9 cellular contexts compared by ENCODE assay signal in genomic region chr12:89384050-89384749, GRCh38. TPM values are rescaled to one million over a fixed set of nuclear protein-coding genes. Genes with fewer than 3 reads are reported as not detected.
DNase-seq lines count a peak whose midpoint lies in the region; ATAC-seq and TF ChIP-seq lines count a peak whose summit lies in the region.
"Had no signal": no experiment of that assay in that cellular context is flagged by ENCODE, and none has a peak within 500 bp of the region (broad histone marks: within the 10 kb centered on the region; RNA-seq: fewer than 3 reads in every experiment).

No MANE protein-coding gene starts in this region.

- H3K36me3 Mint-ChIP-seq in endothelial cell (ENCODE audit: low read depth, unreplicated experiment) = no peaks in the 10 kb centered on the region
- H3K36me3 Mint-ChIP-seq: activated naive CD8-positive, alpha-beta T cell had no signal

- H3K4me3 Mint-ChIP-seq in endothelial cell (ENCODE audit: unreplicated experiment) = no peak overlapping the region
- H3K4me3 Mint-ChIP-seq: activated naive CD8-positive, alpha-beta T cell had no signal

- H3K9me3 ChIP-seq in muscle layer of duodenum (ENCODE audit: control insufficient read depth in 1 of 2, low read length in 2 of 2) = no peaks in the 10 kb centered on the region

- peak overlapping the region in 1 of 2 donors; percentile 39 for H3K4me3 ChIP-seq in muscle layer of duodenum (ENCODE audit: low read depth in 1 of 2, low read length in 2 of 2)

- TF ChIP-seq CTCF in endothelial cell (IDR thresholded peaks at IDR 0.05; ENCODE audit: unreplicated experiment) = no peak

- ATAC-seq in GM18909 (IDR thresholded peaks at IDR 0.05; ENCODE audit: poor library complexity, unreplicated experiment) (no peak), GM18858 (IDR thresholded peaks at IDR 0.05; ENCODE audit: unreplicated experiment) (no peak), GM21717 (IDR thresholded peaks at IDR 0.05; ENCODE audit: unreplicated experiment) (no peak)

- peak overlapping the region; percentile 6 for H3K27ac Mint-ChIP-seq in endothelial cell (ENCODE audit: unreplicated experiment)
- H3K27ac Mint-ChIP-seq: activated naive CD8-positive, alpha-beta T cell had no signal

- DNase-seq in Ammon's horn (ENCODE audit: low spot score) (peak; percentile 76), NCI-H2227 treated with DMSO at 0.1 percent for 48 hours (lab: John Stamatoyannopoulos, UW) (peak; percentile 14), endothelial cell (ENCODE audit: low spot score) (peak; percentile 9)
- DNase-seq in activated CD4-positive, CD25-positive, alpha-beta regulatory T cell treated with anti-CD3 and anti-CD28 coated beads, Interleukin-2, amount 50 U/mL, for 72 hours = no peak

- no peaks in the 10 kb centered on the region for H3K27me3 Mint-ChIP-seq in endothelial cell (ENCODE audit: unreplicated experiment)
- H3K27me3 Mint-ChIP-seq: activated naive CD8-positive, alpha-beta T cell had no signal

- H3K27ac ChIP-seq in muscle layer of duodenum (ENCODE audit: low read length) = peak overlapping the region; percentile 90

- peaks cover 30% of the 10 kb centered on the region in 2 donors for H3K4me1 ChIP-seq in muscle layer of duodenum (ENCODE audit: control insufficient read depth in 1 of 2, insufficient read depth in 2 of 2, low read length in 2 of 2)

- H3K9me3 Mint-ChIP-seq in endothelial cell (ENCODE audit: unreplicated experiment) = no peaks in the 10 kb centered on the region

- no peaks in the 10 kb centered on the region for H3K27me3 ChIP-seq in muscle layer of duodenum (ENCODE audit: low read depth, low read length)

- peaks cover 35% of the 10 kb centered on the region for H3K4me1 Mint-ChIP-seq in endothelial cell (ENCODE audit: unreplicated experiment)

- no peaks in the 10 kb centered on the region for H3K36me3 ChIP-seq in muscle layer of duodenum (ENCODE audit: control insufficient read depth in 1 of 2, insufficient read depth in 2 of 2, low read length in 2 of 2)

RNA-seq across cellular contexts. Expression of gene DUSP6, which starts 31.9 kb away (rescaled TPM):
- total RNA-seq in endothelial cell (ENCODE audit: unreplicated experiment) = 232 TPM
